Comparison of ENCODE assay signal across 10 cellular contexts in the genomic region with DNA sequence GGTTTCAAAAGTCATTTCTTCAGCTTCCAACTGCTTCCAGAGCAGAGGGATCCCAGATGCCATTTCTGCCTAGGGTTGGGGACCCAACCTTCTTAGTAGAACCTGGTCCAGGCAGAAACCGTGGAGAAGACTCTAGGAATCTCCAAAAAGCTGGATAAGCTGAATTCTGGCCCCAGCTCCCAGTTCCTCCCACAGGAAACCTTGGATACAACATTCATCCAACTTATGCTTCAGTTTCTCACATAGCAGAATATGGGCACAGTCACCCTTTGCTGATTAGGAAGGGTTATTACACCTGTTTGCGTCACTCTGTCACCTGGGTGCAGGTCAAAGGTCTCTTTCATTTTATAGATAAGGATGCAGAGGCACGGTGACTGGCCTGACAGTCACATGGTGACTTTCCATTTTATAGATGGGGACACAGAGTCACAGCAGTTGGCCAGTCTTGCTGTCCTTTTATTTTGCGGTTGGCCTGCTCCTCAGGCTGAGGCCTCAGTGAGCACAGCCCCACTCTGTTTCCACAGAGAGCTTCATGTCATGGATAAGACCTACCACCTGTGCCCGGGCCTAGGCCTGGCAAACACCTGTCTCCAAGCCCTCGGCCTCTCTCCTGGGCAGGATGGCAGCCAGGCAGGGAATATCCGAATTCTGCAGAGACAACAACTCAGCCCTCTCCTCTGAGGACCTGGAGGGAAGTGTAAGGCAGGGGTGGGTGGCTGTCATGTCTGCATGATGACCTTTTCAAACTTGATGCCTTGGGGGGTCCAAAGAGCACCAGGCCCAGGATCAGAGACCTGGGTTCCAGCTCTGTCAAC.
DNase-seq lines count a peak whose midpoint lies in the region; ATAC-seq and TF ChIP-seq lines count a peak whose summit lies in the region.
"Had no signal": no experiment of that assay in that cellular context is flagged by ENCODE, and none has a peak within 500 bp of the region (broad histone marks: within the 10 kb centered on the region; RNA-seq: fewer than 3 reads in every experiment).

No MANE protein-coding gene starts in this region.

- H3K9me3 Mint-ChIP-seq in T-helper 1 cell treated with Interleukin-12 subunit alpha and Interleukin-12 subunit beta and Interleukin-4 antibody, amounts not matched to agents 30 μg/mL and 1 μg/mL, for 36 hours: no peaks in the 10 kb centered on the region
- no peaks in the 10 kb centered on the region for H3K9me3 Mint-ChIP-seq in activated naive CD8-positive, alpha-beta T cell (ENCODE audit: low read depth)

- H3K27ac Mint-ChIP-seq in T-helper 1 cell treated with Interleukin-12 subunit alpha and Interleukin-12 subunit beta and Interleukin-4 antibody, amounts not matched to agents 30 μg/mL and 1 μg/mL, for 36 hours: peak overlapping the region; percentile 63
- peak overlapping the region; percentile 80 for H3K27ac Mint-ChIP-seq in activated naive CD8-positive, alpha-beta T cell

- H3K4me3 Mint-ChIP-seq in T-helper 1 cell treated with Interleukin-12 subunit alpha and Interleukin-12 subunit beta and Interleukin-4 antibody, amounts not matched to agents 30 μg/mL and 1 μg/mL, for 36 hours: no peak overlapping the region
- peak overlapping the region; percentile 69 for H3K4me3 Mint-ChIP-seq in activated naive CD8-positive, alpha-beta T cell

- H3K4me1 ChIP-seq in lower lobe of right lung (peaks cover 19% of the 10 kb centered on the region), stomach smooth muscle (ENCODE audit: control insufficient read depth, insufficient read depth, low read length) (peaks cover 30% of the 10 kb centered on the region)

- H3K9ac ChIP-seq in stomach smooth muscle (ENCODE audit: low read length in 2 of 2): no peak overlapping the region

- H3K27me3 ChIP-seq in lower lobe of right lung (ENCODE audit: low read depth): no peaks in the 10 kb centered on the region
- no peaks in the 10 kb centered on the region for H3K27me3 ChIP-seq in stomach smooth muscle (ENCODE audit: control insufficient read depth in 1 of 2, insufficient read depth in 2 of 2, low read length in 2 of 2)

- H3K9me3 ChIP-seq in lower lobe of right lung: no peaks in the 10 kb centered on the region
- H3K9me3 ChIP-seq in stomach smooth muscle (ENCODE audit: control insufficient read depth in 2 of 2, low read length in 2 of 2): no peaks in the 10 kb centered on the region

- intact Hi-C loops in lower lobe of right lung (cut with DNase I): no loop called here

- H3K27ac ChIP-seq in lower lobe of right lung (no peak overlapping the region), stomach smooth muscle (ENCODE audit: low read length) (peak overlapping the region; percentile 11)
- H3K27ac ChIP-seq: 22Rv1 had no signal

- ATAC-seq in lower lobe of right lung (no peak), HG03354 (IDR thresholded peaks at IDR 0.05; ENCODE audit: poor library complexity, severe bottlenecking, unreplicated experiment) (no peak)

- H3K36me3 ChIP-seq in lower lobe of right lung (no peaks in the 10 kb centered on the region), stomach smooth muscle (ENCODE audit: control insufficient read depth in 2 of 2, insufficient read depth in 2 of 2, low read length in 2 of 2) (peaks cover 14 to 16% of the 10 kb centered on the region in 2 donors)

- DNase-seq in T-helper 1 cell: no peak
- peak; percentile 12 for DNase-seq in lower lobe of right lung
- no peak for DNase-seq in stimulated activated naive CD4-positive, alpha-beta T cell (lab: John Stamatoyannopoulos, UW)
- DNase-seq in effector CD4-positive, alpha-beta T cell: no peak
- DNase-seq: NCI-H2081 treated with DMSO at 0.1 percent for 48 hours had no signal

- H3K4me1 Mint-ChIP-seq in T-helper 1 cell treated with Interleukin-12 subunit alpha and Interleukin-12 subunit beta and Interleukin-4 antibody, amounts not matched to agents 30 μg/mL and 1 μg/mL, for 36 hours (ENCODE audit: low read depth): peaks cover 42% of the 10 kb centered on the region
- peaks cover 38% of the 10 kb centered on the region for H3K4me1 Mint-ChIP-seq in activated naive CD8-positive, alpha-beta T cell (ENCODE audit: low read depth)

- no peaks in the 10 kb centered on the region for H3K27me3 Mint-ChIP-seq in T-helper 1 cell treated with Interleukin-12 subunit alpha and Interleukin-12 subunit beta and Interleukin-4 antibody, amounts not matched to agents 30 μg/mL and 1 μg/mL, for 36 hours (ENCODE audit: low read depth)
- H3K27me3 Mint-ChIP-seq in activated naive CD8-positive, alpha-beta T cell: no peaks in the 10 kb centered on the region

- H3K4me3 ChIP-seq in lower lobe of right lung (no peak overlapping the region), stomach smooth muscle (ENCODE audit: low read length in 2 of 2) (no peak overlapping the region)

- TF ChIP-seq CTCF in lower lobe of right lung (IDR thresholded peaks at IDR 0.05): no peak

- no peaks in the 10 kb centered on the region for H3K36me3 Mint-ChIP-seq in T-helper 1 cell treated with Interleukin-12 subunit alpha and Interleukin-12 subunit beta and Interleukin-4 antibody, amounts not matched to agents 30 μg/mL and 1 μg/mL, for 36 hours (ENCODE audit: low read depth)
- H3K36me3 Mint-ChIP-seq in activated naive CD8-positive, alpha-beta T cell: no peaks in the 10 kb centered on the region
